ENCODE assay signal across 11 cellular contexts in the genomic region with DNA sequence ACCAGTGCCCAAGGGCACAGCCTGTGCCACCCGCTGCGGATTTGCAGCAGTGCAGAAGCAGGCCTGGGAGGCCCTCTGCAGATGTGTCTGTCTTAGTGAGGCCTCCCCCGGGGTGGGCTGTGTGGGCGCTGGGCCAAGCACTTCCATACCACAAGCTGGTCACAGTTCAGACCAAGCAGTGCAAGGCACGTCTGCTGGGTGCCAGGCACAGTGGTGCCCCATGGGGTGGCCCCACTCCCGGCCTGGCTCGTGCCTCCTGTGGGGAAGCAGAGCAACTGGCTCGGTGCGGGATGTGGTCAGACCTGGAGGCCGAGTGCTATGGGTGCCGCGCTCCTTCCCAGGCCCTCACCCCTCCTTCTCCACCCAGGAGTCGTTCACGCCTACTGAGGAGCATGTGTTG. TPM values are rescaled to one million over a fixed set of nuclear protein-coding genes. Genes with fewer than 3 reads are reported as not detected.
DNase-seq lines count a peak whose midpoint lies in the region; ATAC-seq and TF ChIP-seq lines count a peak whose summit lies in the region.
"Not testable (repeated sequence)": the region's sequence is repeated elsewhere in the genome, so short reads cannot be mapped to it uniquely, and the experiment has no call there.
"Had no signal": no experiment of that assay in that cellular context is flagged by ENCODE, and none has a peak within 500 bp of the region (broad histone marks: within the 10 kb centered on the region; RNA-seq: fewer than 3 reads in every experiment).

No MANE protein-coding gene starts in this region.

- H3K27me3 ChIP-seq in BE2C, result not testable (repeated sequence)

- not testable (repeated sequence) for H3K27me3 Mint-ChIP-seq in activated CD8-positive, alpha-beta T cell treated with anti-CD3 and anti-CD28 coated beads, Interleukin-2, amount 10 ng/mL, durations not matched to agents 7 days and 5 days (ENCODE audit: low read depth); immature natural killer cell (ENCODE audit: low read depth in 3 of 3); natural killer cell treated with Interleukin-12 subunit alpha and Interleukin-12 subunit beta and Interleukin-15 and Interleukin-18, amount 100 ng/mL, for 72 hours

- TF ChIP-seq CTCF in BE2C (IDR thresholded peaks at IDR 0.05; ENCODE audit: low read depth, low read length), result not testable (repeated sequence)

- not testable (repeated sequence) for H3K4me3 Mint-ChIP-seq in activated CD8-positive, alpha-beta T cell treated with anti-CD3 and anti-CD28 coated beads, Interleukin-2, amount 10 ng/mL, durations not matched to agents 7 days and 5 days; natural killer cell treated with Interleukin-12 subunit alpha and Interleukin-12 subunit beta and Interleukin-15 and Interleukin-18, amount 100 ng/mL, for 72 hours; stimulated activated effector memory CD8-positive, alpha-beta T cell treated with anti-CD3 and anti-CD28 coated beads, Interleukin-12 subunit alpha, Interleukin-12 subunit beta, amount 100 ng/mL, for 72 hours
- peak overlapping the region in 3 of 5 donors; percentile 45 to 65 (median 51) for H3K4me3 Mint-ChIP-seq in immature natural killer cell

- H3K9me3 ChIP-seq in BE2C, result not testable (repeated sequence)

- DNase-seq in BE2C, result peak; percentile 26
- DNase-seq in NCI-H2196 treated with DMSO at 0.1 percent for 48 hours (lab: John Stamatoyannopoulos, UW; ENCODE audit: unreplicated experiment), result peak; percentile 15
- not testable (repeated sequence) for DNase-seq in activated CD8-positive, alpha-beta T cell treated with anti-CD3 and anti-CD28 coated beads, Interleukin-2, amount 10 ng/mL, durations not matched to agents 7 days and 5 days; natural killer cell treated with Interleukin-12 subunit alpha and Interleukin-12 subunit beta and Interleukin-15 and Interleukin-18, amount 100 ng/mL, for 72 hours (ENCODE audit: low spot score); stimulated activated effector memory CD8-positive, alpha-beta T cell treated with anti-CD3 and anti-CD28 coated beads, Interleukin-12 subunit alpha, Interleukin-12 subunit beta, amount 100 ng/mL, for 72 hours (ENCODE audit: low spot score in 2 of 2)
- DNase-seq in immature natural killer cell, result peak in 2 of 3 donors; percentile 11 to 28

- POLR2A ChIA-PET in activated CD8-positive, alpha-beta T cell treated with anti-CD3 and anti-CD28 coated beads, Interleukin-2, amount 10 ng/mL, durations not matched to agents 7 days and 5 days (lab: Charles Lee), result not testable (repeated sequence)

- H3K9me3 Mint-ChIP-seq in activated CD8-positive, alpha-beta T cell treated with anti-CD3 and anti-CD28 coated beads, Interleukin-2, amount 10 ng/mL, durations not matched to agents 7 days and 5 days (ENCODE audit: insufficient read depth); immature natural killer cell; natural killer cell treated with Interleukin-12 subunit alpha and Interleukin-12 subunit beta and Interleukin-15 and Interleukin-18, amount 100 ng/mL, for 72 hours; stimulated activated effector memory CD8-positive, alpha-beta T cell treated with anti-CD3 and anti-CD28 coated beads, Interleukin-12 subunit alpha, Interleukin-12 subunit beta, amount 100 ng/mL, for 72 hours: not testable (repeated sequence)

- H3K4me3 ChIP-seq in BE2C (ENCODE audit: low read depth, low read length), result not testable (repeated sequence)

- H3K36me3 Mint-ChIP-seq in activated CD8-positive, alpha-beta T cell treated with anti-CD3 and anti-CD28 coated beads, Interleukin-2, amount 10 ng/mL, durations not matched to agents 7 days and 5 days (ENCODE audit: low read depth), result peaks cover 26% of the 10 kb centered on the region
- H3K36me3 Mint-ChIP-seq in immature natural killer cell; natural killer cell treated with Interleukin-12 subunit alpha and Interleukin-12 subunit beta and Interleukin-15 and Interleukin-18, amount 100 ng/mL, for 72 hours: not testable (repeated sequence)
- H3K36me3 Mint-ChIP-seq in stimulated activated effector memory CD8-positive, alpha-beta T cell treated with anti-CD3 and anti-CD28 coated beads, Interleukin-12 subunit alpha, Interleukin-12 subunit beta, amount 100 ng/mL, for 72 hours, result peaks cover 66% of the 10 kb centered on the region

- peak; percentile 12 for ATAC-seq in GM18502 (IDR thresholded peaks at IDR 0.05; ENCODE audit: poor library complexity, unreplicated experiment)
- ATAC-seq in HG03196 (IDR thresholded peaks at IDR 0.05; ENCODE audit: unreplicated experiment), result peak; percentile 19
- ATAC-seq in activated CD8-positive, alpha-beta T cell treated with anti-CD3 and anti-CD28 coated beads, Interleukin-2, amount 10 ng/mL, durations not matched to agents 7 days and 5 days; stimulated activated effector memory CD8-positive, alpha-beta T cell treated with anti-CD3 and anti-CD28 coated beads, Interleukin-12 subunit alpha, Interleukin-12 subunit beta, amount 100 ng/mL, for 72 hours: not testable (repeated sequence)
- peak; percentile 31 to 41 for ATAC-seq in natural killer cell treated with Interleukin-12 subunit alpha and Interleukin-12 subunit beta and Interleukin-15 and Interleukin-18, amount 100 ng/mL, for 72 hours

- CTCF ChIA-PET in activated CD8-positive, alpha-beta T cell treated with anti-CD3 and anti-CD28 coated beads, Interleukin-2, amount 10 ng/mL, durations not matched to agents 7 days and 5 days (lab: Charles Lee), result not testable (repeated sequence)

- peak overlapping the region; percentile 76 for H3K27ac Mint-ChIP-seq in activated CD8-positive, alpha-beta T cell treated with anti-CD3 and anti-CD28 coated beads, Interleukin-2, amount 10 ng/mL, durations not matched to agents 7 days and 5 days
- H3K27ac Mint-ChIP-seq in immature natural killer cell, result peak overlapping the region in 5 of 6 donors; percentile 11 to 82 (median 73)
- peak overlapping the region in 1 of 2 donors; percentile 71 for H3K27ac Mint-ChIP-seq in natural killer cell treated with Interleukin-12 subunit alpha and Interleukin-12 subunit beta and Interleukin-15 and Interleukin-18, amount 100 ng/mL, for 72 hours
- peak overlapping the region; percentile 50 for H3K27ac Mint-ChIP-seq in stimulated activated effector memory CD8-positive, alpha-beta T cell treated with anti-CD3 and anti-CD28 coated beads, Interleukin-12 subunit alpha, Interleukin-12 subunit beta, amount 100 ng/mL, for 72 hours

- H3K4me1 Mint-ChIP-seq in activated CD8-positive, alpha-beta T cell treated with anti-CD3 and anti-CD28 coated beads, Interleukin-2, amount 10 ng/mL, durations not matched to agents 7 days and 5 days (ENCODE audit: low read depth), result peaks cover 21% of the 10 kb centered on the region
- peaks cover 24 to 30% of the 10 kb centered on the region in 2 donors for H3K4me1 Mint-ChIP-seq in immature natural killer cell
- peaks cover 20 to 21% of the 10 kb centered on the region in 2 donors for H3K4me1 Mint-ChIP-seq in natural killer cell treated with Interleukin-12 subunit alpha and Interleukin-12 subunit beta and Interleukin-15 and Interleukin-18, amount 100 ng/mL, for 72 hours (ENCODE audit: low read depth in 2 of 2)
- peaks cover 20% of the 10 kb centered on the region for H3K4me1 Mint-ChIP-seq in stimulated activated effector memory CD8-positive, alpha-beta T cell treated with anti-CD3 and anti-CD28 coated beads, Interleukin-12 subunit alpha, Interleukin-12 subunit beta, amount 100 ng/mL, for 72 hours

- not testable (repeated sequence) for H3K36me3 ChIP-seq in BE2C

- not testable (repeated sequence) for H3K4me1 ChIP-seq in BE2C

RNA-seq across cellular contexts. Expression of gene CCDC74A, which starts 12.5 kb away (rescaled TPM):
- polyA plus RNA-seq in BE2C (2012; ENCODE audit: insufficient read depth, insufficient read length, low read depth), result 10.4 TPM
- 10 to 100 TPM in 1 of 2 experiments, 1 to 10 TPM in 1; 9.4 to 10.0 TPM for total RNA-seq in activated CD8-positive, alpha-beta T cell treated with anti-CD3 and anti-CD28 coated beads, Interleukin-2, amount 10 ng/mL, durations not matched to agents 7 days and 5 days
- polyA plus RNA-seq in immature natural killer cell, result under 1 TPM in 2 of 3 donors, not detected in 1; 0.37 to 0.82 TPM
- total RNA-seq in natural killer cell treated with Interleukin-12 subunit alpha and Interleukin-12 subunit beta and Interleukin-15 and Interleukin-18, amount 100 ng/mL, for 72 hours, result 1 to 10 TPM; 2.1 to 2.5 TPM
- total RNA-seq: SJCRH30 had no signal

RNA-seq across cellular contexts. Expression of gene MZT2A, which starts 23.0 kb away (rescaled TPM):
- 308 TPM for polyA plus RNA-seq in BE2C (2012; ENCODE audit: insufficient read depth, insufficient read length, low read depth)
- total RNA-seq in activated CD8-positive, alpha-beta T cell treated with anti-CD3 and anti-CD28 coated beads, Interleukin-2, amount 10 ng/mL, durations not matched to agents 7 days and 5 days, result 100 to 1,000 TPM; 181 to 191 TPM
- polyA plus RNA-seq in immature natural killer cell, result 100 to 1,000 TPM in 2 of 3 donors, 10 to 100 TPM in 1; 57.2 to 129 (median 112) TPM
- total RNA-seq in natural killer cell treated with Interleukin-12 subunit alpha and Interleukin-12 subunit beta and Interleukin-15 and Interleukin-18, amount 100 ng/mL, for 72 hours, result 10 to 100 TPM; 60.5 to 96.1 TPM

RNA-seq across cellular contexts. Expression of gene TUBA3D, which starts 39.3 kb away (rescaled TPM):
- 0.88 TPM for polyA plus RNA-seq in BE2C (2012; ENCODE audit: insufficient read depth, insufficient read length, low read depth)
- not detected for total RNA-seq in activated CD8-positive, alpha-beta T cell treated with anti-CD3 and anti-CD28 coated beads, Interleukin-2, amount 10 ng/mL, durations not matched to agents 7 days and 5 days
- polyA plus RNA-seq in immature natural killer cell, result not detected
- not detected for total RNA-seq in natural killer cell treated with Interleukin-12 subunit alpha and Interleukin-12 subunit beta and Interleukin-15 and Interleukin-18, amount 100 ng/mL, for 72 hours
- total RNA-seq: CD4-positive, alpha-beta memory T cell; GM23248; SJCRH30 had no signal
- polyA plus RNA-seq: CD4-positive, alpha-beta memory T cell; GM23248 had no signal
